ENCODE assay signal across 8 cellular contexts in genomic region chrX:24054182-24055042, GRCh38. TPM values are rescaled to one million over a fixed set of nuclear protein-coding genes. Genes with fewer than 3 reads are reported as not detected.
DNase-seq lines count a peak whose midpoint lies in the region; ATAC-seq and TF ChIP-seq lines count a peak whose summit lies in the region.

Gene EIF2S3, plus strand, starts transcription at chrX:24054956. Its CDS starts 13 bp downstream, at chrX:24054969.

- TF ChIP-seq CTCF in foreskin keratinocyte (conservative IDR thresholded peaks at IDR 0.05) (peak; percentile 83), subcutaneous adipose tissue (IDR thresholded peaks at IDR 0.05; ENCODE audit: low read depth) (no peak)

- no peak within 1 kb of the TSS; the same call in 1 of the 2 replicates for H3K4me3 ChIP-seq in SJSA1
- no peak within 1 kb of the TSS for H3K4me3 ChIP-seq in neuron (ENCODE audit: low read length)

- H3K9me3 ChIP-seq in SJSA1 (replicated peaks) (no peaks in the 10 kb centered on the region), neuron (ENCODE audit: low read length) (no peaks in the 10 kb centered on the region)

- H3K27me3 ChIP-seq in SJSA1 (replicated peaks) (no peaks in the 10 kb centered on the region), foreskin keratinocyte (no peaks in the 10 kb centered on the region), neuron (ENCODE audit: insufficient read depth, low read length) (no peaks in the 10 kb centered on the region)

- ATAC-seq in foreskin keratinocyte = peak; percentile 93

- H3K36me3 ChIP-seq in SJSA1 = peaks cover 19% of the 10 kb centered on the region
- peaks cover 16% of the 10 kb centered on the region for H3K36me3 ChIP-seq in neuron (ENCODE audit: insufficient read depth, low read length)

- H3K27ac ChIP-seq in SJSA1 = peak within 1 kb of the TSS; percentile 95
- H3K27ac ChIP-seq in foreskin keratinocyte = no peak within 1 kb of the TSS

- H3K4me1 ChIP-seq in SJSA1 (replicated peaks) (no peaks in the 10 kb centered on the region), foreskin keratinocyte (no peaks in the 10 kb centered on the region), neuron (ENCODE audit: insufficient read depth, low read length) (peaks cover 2% of the 10 kb centered on the region)

- DNase-seq in GM04504 (ENCODE audit: low read depth) (peak; percentile 95), HEK293T (ENCODE audit: extremely low spot score) (peak; percentile 87), MV-4-11 (lab: John Stamatoyannopoulos, UW) (peak; percentile 93), SJSA1 (ENCODE audit: low read depth in 1 of 2, low spot score in 2 of 2) (peak; percentile 85 to 97), foreskin keratinocyte (peak; percentile 76 to 90)
- peak; percentile 82 for DNase-seq in activated gamma-delta T cell treated with anti-CD3 and anti-CD28 coated beads, Interleukin-2, amount 50 U/mL, for 16 hours (ENCODE audit: low read depth)

- H2AFZ ChIP-seq in neuron (ENCODE audit: low read depth, low read length) = peak within 1 kb of the TSS; percentile 76

- POLR2A ChIA-PET in HEK293T (lab: Yijun Ruan, JAX) = interaction anchor here (0.6 to 2.7 kb wide), 29 partner anchors 9 to 272 kb away, joined by 3 to 30 read pairs (median 4); partner anchors contain the start of genes APOO, CXorf58, KLHL15 and SAT1

- CTCF ChIA-PET in HEK293T (lab: Yijun Ruan, JAX) = interaction anchor here (0.6 to 1.8 kb wide), 20 partner anchors 10 to 420 kb away, joined by 3 to 11 read pairs (median 4); partner anchors contain the start of genes ACOT9 and KLHL15

TF ChIP-seq in HEK293T, 16 proteins besides CTCF, POLR2A, EP300 and RAD21:
- TF ChIP-seq NFRKB (IDR thresholded peaks at IDR 0.05) (peak; percentile 53), ARNT (IDR thresholded peaks at IDR 0.05) (no peak; the same call in 1 of the 2 replicates), FOXK2 (IDR thresholded peaks at IDR 0.05) (peak; percentile 82), L3MBTL2 (conservative IDR thresholded peaks at IDR 0.05) (peak; percentile 60), ZNF384 (IDR thresholded peaks at IDR 0.05) (peak; percentile 99)

RNA-seq across cellular contexts. Expression of gene EIF2S3, which starts in this region (rescaled TPM):
- 100 and 162 TPM in 2 replicates for total RNA-seq in SJSA1 (2014; rRNA removed; shearing (Covaris generic))
- total RNA-seq in foreskin keratinocyte = 147 and 162 TPM in 2 replicates
- 60.4 and 60.7 TPM in 2 replicates for polyA plus RNA-seq in foreskin keratinocyte
- 100 to 1,000 TPM; 110 to 126 (median 113) TPM for total RNA-seq in subcutaneous adipose tissue
